11 cellular contexts compared by ENCODE assay signal in genomic region chr20:22027423-22027822, GRCh38.
"Had no signal": no experiment of that assay in that cellular context is flagged by ENCODE, and none has a peak within 500 bp of the region (broad histone marks: within the 10 kb centered on the region; RNA-seq: fewer than 3 reads in every experiment).

No MANE protein-coding gene starts in this region.

- H3K36me3 ChIP-seq: HAP-1 had no signal

- DNase-seq: GM23248, GOT3, H7, H9, HCEC 1CT, HFFc6 had no signal

- H3K4me3 ChIP-seq: GM23248, GM23338, HAP-1 had no signal

- H3K9me3 ChIP-seq: HAP-1 had no signal

- H3K4me3 Mint-ChIP-seq: GM23338, H9, HFFc6 had no signal

- ATAC-seq: GM23338, HCT116 had no signal

- H3K9ac ChIP-seq: GM23248 had no signal

- H3K27ac Mint-ChIP-seq: GM23338, HFFc6 had no signal

- H3K27ac ChIP-seq: GM23248 had no signal

- H3K4me1 ChIP-seq: HAP-1 had no signal

- H2AFZ ChIP-seq: GM23248, GM23338 had no signal

- FAIRE-seq: H1, H54 had no signal

- H3K4me2 ChIP-seq: GM23338 had no signal
